In the genomic region with DNA sequence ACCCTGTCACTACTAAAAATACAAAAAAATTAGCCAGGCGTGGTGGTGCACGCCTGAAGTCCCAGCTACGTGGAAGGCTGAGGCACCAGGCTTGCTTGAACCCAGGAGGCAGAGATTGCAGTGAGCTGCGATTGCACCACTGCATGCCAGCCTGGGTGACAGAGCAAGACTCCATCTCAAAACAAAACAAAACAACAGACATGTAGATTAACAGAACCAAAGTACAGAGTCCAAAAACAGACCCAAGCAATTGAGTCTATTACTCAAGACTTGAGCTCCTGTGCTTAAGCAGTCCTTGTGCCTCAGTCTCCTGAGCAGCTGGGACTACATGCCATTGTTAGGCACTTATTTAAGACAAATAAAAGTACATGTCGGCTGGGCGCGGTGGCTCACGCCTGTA, we compare ENCODE assay signal across 7 cellular contexts.
"Had no signal": no experiment of that assay in that cellular context is flagged by ENCODE, and none has a peak within 500 bp of the region (broad histone marks: within the 10 kb centered on the region; RNA-seq: fewer than 3 reads in every experiment).

No MANE protein-coding gene starts in this region.

- ATAC-seq: HCT116 had no signal

- DNase-seq: GOT3, H7, HFFc6, KBM-7 had no signal

- H3K9me3 ChIP-seq: HAP-1 had no signal

- H3K36me3 ChIP-seq: HAP-1 had no signal

- H3K4me3 ChIP-seq: HAP-1 had no signal

- FAIRE-seq: HTR-8/SVneo had no signal
